27 cellular contexts compared by ENCODE assay signal in genomic region chrY:8644926-8645325, GRCh38.
"Had no signal": no experiment of that assay in that cellular context is flagged by ENCODE, and none has a peak within 500 bp of the region (broad histone marks: within the 10 kb centered on the region; RNA-seq: fewer than 3 reads in every experiment).

No MANE protein-coding gene starts in this region.

- DNase-seq: central memory CD4-positive, alpha-beta T cell; dorsolateral prefrontal cortex; effector CD4-positive, alpha-beta T cell; foreskin fibroblast; gastrocnemius medialis; heart left ventricle; islet precursor cell; left ventricle myocardium superior; lower lobe of right lung; mucosa of descending colon; naive B cell; psoas muscle; retina; stimulated activated CD4-positive, alpha-beta T cell treated with anti-CD3 and anti-CD28 coated beads, Interleukin-2, amount 100 ng/mL, for 24 hours; stimulated activated CD4-positive, alpha-beta T cell treated with anti-CD3 and anti-CD28 coated beads, Interleukin-4, amount 100 ng/mL, for 24 hours; thyroid gland; trophoblast cell had no signal

- H3K4me1 Mint-ChIP-seq: memory B cell; naive B cell; neural crest cell; stimulated activated memory B cell treated with anti-CD40 and anti-IgM and Interleukin-4, amounts not matched to agents 10 μg/mL and 1 μg/mL and 100 μg/mL, for 72 hours had no signal

- H3K36me3 ChIP-seq: gastrocnemius medialis, heart left ventricle, lower lobe of right lung, neutrophil, thyroid gland, vagina had no signal

- H3K27ac ChIP-seq: gastrocnemius medialis, heart left ventricle, hepatocyte, lower lobe of right lung, neutrophil, psoas muscle, thyroid gland, vagina had no signal

- ATAC-seq: gastrocnemius medialis; heart left ventricle; left ventricle myocardium superior; lower lobe of right lung; mucosa of descending colon; natural killer cell treated with Interleukin-12 subunit alpha and Interleukin-12 subunit beta and Interleukin-15 and Interleukin-18, amount 100 ng/mL, for 72 hours; psoas muscle; sciatic nerve; stimulated activated memory B cell treated with anti-CD40 and anti-IgM and Interleukin-4, amounts not matched to agents 10 μg/mL and 1 μg/mL and 100 μg/mL, for 72 hours had no signal

- H3K4me3 Mint-ChIP-seq: memory B cell; naive B cell; natural killer cell treated with Interleukin-12 subunit alpha and Interleukin-12 subunit beta and Interleukin-15 and Interleukin-18, amount 100 ng/mL, for 72 hours; neural crest cell; stimulated activated memory B cell treated with anti-CD40 and anti-IgM and Interleukin-4, amounts not matched to agents 10 μg/mL and 1 μg/mL and 100 μg/mL, for 72 hours; stimulated activated naive CD8-positive, alpha-beta T cell treated with anti-CD3 and anti-CD28 coated beads, Interleukin-15, Interleukin-2, amounts not matched to agents 100 ng/mL and 50 ng/mL, for 24 hours had no signal

- H3K36me3 Mint-ChIP-seq: memory B cell; naive B cell; natural killer cell treated with Interleukin-12 subunit alpha and Interleukin-12 subunit beta and Interleukin-15 and Interleukin-18, amount 100 ng/mL, for 72 hours; stimulated activated memory B cell treated with anti-CD40 and anti-IgM and Interleukin-4, amounts not matched to agents 10 μg/mL and 1 μg/mL and 100 μg/mL, for 72 hours had no signal

- H3K9me3 ChIP-seq: gastrocnemius medialis, heart left ventricle, lower lobe of right lung, mucosa of descending colon, neutrophil, psoas muscle, thyroid gland, vagina had no signal

- H3K4me1 ChIP-seq: gastrocnemius medialis, heart left ventricle, lower lobe of right lung, psoas muscle, thyroid gland, vagina had no signal

- H3K9me3 Mint-ChIP-seq: memory B cell; naive B cell; natural killer cell treated with Interleukin-12 subunit alpha and Interleukin-12 subunit beta and Interleukin-15 and Interleukin-18, amount 100 ng/mL, for 72 hours; neural crest cell; stimulated activated memory B cell treated with anti-CD40 and anti-IgM and Interleukin-4, amounts not matched to agents 10 μg/mL and 1 μg/mL and 100 μg/mL, for 72 hours; stimulated activated naive CD8-positive, alpha-beta T cell treated with anti-CD3 and anti-CD28 coated beads, Interleukin-15, Interleukin-2, amounts not matched to agents 100 ng/mL and 50 ng/mL, for 24 hours had no signal

- FAIRE-seq: colon had no signal

- H3K27me3 Mint-ChIP-seq: memory B cell; natural killer cell treated with Interleukin-12 subunit alpha and Interleukin-12 subunit beta and Interleukin-15 and Interleukin-18, amount 100 ng/mL, for 72 hours; stimulated activated memory B cell treated with anti-CD40 and anti-IgM and Interleukin-4, amounts not matched to agents 10 μg/mL and 1 μg/mL and 100 μg/mL, for 72 hours; stimulated activated naive CD8-positive, alpha-beta T cell treated with anti-CD3 and anti-CD28 coated beads, Interleukin-15, Interleukin-2, amounts not matched to agents 100 ng/mL and 50 ng/mL, for 24 hours had no signal

- H3K27ac Mint-ChIP-seq: memory B cell; naive B cell; natural killer cell treated with Interleukin-12 subunit alpha and Interleukin-12 subunit beta and Interleukin-15 and Interleukin-18, amount 100 ng/mL, for 72 hours; stimulated activated memory B cell treated with anti-CD40 and anti-IgM and Interleukin-4, amounts not matched to agents 10 μg/mL and 1 μg/mL and 100 μg/mL, for 72 hours; stimulated activated naive CD8-positive, alpha-beta T cell treated with anti-CD3 and anti-CD28 coated beads, Interleukin-15, Interleukin-2, amounts not matched to agents 100 ng/mL and 50 ng/mL, for 24 hours had no signal

- H3K4me3 ChIP-seq: dorsolateral prefrontal cortex, gastrocnemius medialis, heart left ventricle, hepatocyte, lower lobe of right lung, mucosa of descending colon, psoas muscle, thyroid gland, vagina had no signal
